Comparison of ENCODE assay signal across 7 cellular contexts in genomic region chrX:98077440-98077839, GRCh38.
"Had no signal": no experiment of that assay in that cellular context is flagged by ENCODE, and none has a peak within 500 bp of the region (broad histone marks: within the 10 kb centered on the region; RNA-seq: fewer than 3 reads in every experiment).

No MANE protein-coding gene starts in this region.

- DNase-seq: GDM1, GF-D8 had no signal

- ATAC-seq: GM12878 had no signal

- H3K4me3 ChIP-seq: GM12878 had no signal

- FAIRE-seq: G401.6, GM12878, GM12891, GM18507, GM19239 had no signal
